12 cellular contexts compared by ENCODE assay signal in the genomic region with DNA sequence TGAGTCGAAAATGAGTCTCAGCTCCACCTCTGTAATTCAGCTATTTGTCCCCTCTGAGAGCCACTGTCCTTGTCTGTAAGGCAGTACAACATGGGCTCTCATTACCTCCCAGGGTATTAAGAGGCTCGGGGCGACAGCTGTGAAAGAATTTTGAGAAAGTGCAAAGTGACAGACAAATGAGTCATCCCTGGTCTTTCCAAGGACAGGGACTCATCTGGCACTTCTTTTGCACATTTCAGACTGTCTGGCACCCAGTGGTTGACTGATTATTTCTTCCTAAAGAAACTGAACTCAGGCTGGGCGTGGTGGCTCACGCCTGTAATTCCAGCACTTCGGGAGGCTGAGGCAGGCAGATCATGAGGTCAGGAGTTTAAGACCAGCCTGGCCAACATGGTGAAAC.
DNase-seq lines count a peak whose midpoint lies in the region; ATAC-seq, FAIRE-seq and TF ChIP-seq lines count a peak whose summit lies in the region.
"Had no signal": no experiment of that assay in that cellular context is flagged by ENCODE, and none has a peak within 500 bp of the region (broad histone marks: within the 10 kb centered on the region; RNA-seq: fewer than 3 reads in every experiment).

No MANE protein-coding gene starts in this region.

- no peaks in the 10 kb centered on the region for H3K9me3 Mint-ChIP-seq in stimulated activated naive CD8-positive, alpha-beta T cell treated with anti-CD3 and anti-CD28 coated beads, Interleukin-15, amount 100 ng/mL, for 72 hours
- no peaks in the 10 kb centered on the region for H3K9me3 Mint-ChIP-seq in T-helper 2 cell treated with Interferon-gamma antibody and Interleukin-4, amounts not matched to agents 5 μg/mL and 100 μg/mL, for 36 hours
- H3K9me3 Mint-ChIP-seq: activated T-helper 1 cell treated with anti-CD3 and anti-CD28 coated beads, Interleukin-12 subunit alpha, Interleukin-12 subunit beta, Interleukin-2, Interleukin-4 antibody, amounts not matched to agents 30 ng/mL and 10 ng/mL and 1 ng/mL, durations not matched to agents 14 hours and 24 hours and 36 hours had no signal

- H3K36me3 Mint-ChIP-seq in T-helper 2 cell treated with Interferon-gamma antibody and Interleukin-4, amounts not matched to agents 5 μg/mL and 100 μg/mL, for 36 hours (ENCODE audit: low read depth), result no peaks in the 10 kb centered on the region

- no peaks in the 10 kb centered on the region for H3K27me3 Mint-ChIP-seq in stimulated activated naive CD8-positive, alpha-beta T cell treated with anti-CD3 and anti-CD28 coated beads, Interleukin-15, amount 100 ng/mL, for 72 hours
- H3K27me3 Mint-ChIP-seq in T-helper 2 cell treated with Interferon-gamma antibody and Interleukin-4, amounts not matched to agents 5 μg/mL and 100 μg/mL, for 36 hours (ENCODE audit: low read depth), result no peaks in the 10 kb centered on the region

- peaks cover 40% of the 10 kb centered on the region for H3K4me1 Mint-ChIP-seq in stimulated activated naive CD8-positive, alpha-beta T cell treated with anti-CD3 and anti-CD28 coated beads, Interleukin-15, amount 100 ng/mL, for 72 hours
- H3K4me1 Mint-ChIP-seq in T-helper 2 cell treated with Interferon-gamma antibody and Interleukin-4, amounts not matched to agents 5 μg/mL and 100 μg/mL, for 36 hours (ENCODE audit: low read depth), result peaks cover 5% of the 10 kb centered on the region

- H3K27ac ChIP-seq in foreskin keratinocyte, result no peak overlapping the region

- no peak overlapping the region for H3K27ac Mint-ChIP-seq in stimulated activated naive CD8-positive, alpha-beta T cell treated with anti-CD3 and anti-CD28 coated beads, Interleukin-15, amount 100 ng/mL, for 72 hours
- H3K27ac Mint-ChIP-seq in T-helper 2 cell treated with Interferon-gamma antibody and Interleukin-4, amounts not matched to agents 5 μg/mL and 100 μg/mL, for 36 hours, result no peak overlapping the region
- H3K27ac Mint-ChIP-seq: activated T-helper 1 cell treated with anti-CD3 and anti-CD28 coated beads, Interleukin-12 subunit alpha, Interleukin-12 subunit beta, Interleukin-2, Interleukin-4 antibody, amounts not matched to agents 30 ng/mL and 10 ng/mL and 1 ng/mL, durations not matched to agents 14 hours and 24 hours and 36 hours had no signal

- H3K27me3 ChIP-seq in foreskin keratinocyte, result no peaks in the 10 kb centered on the region

- peak; percentile 83 for ATAC-seq in stimulated activated naive CD8-positive, alpha-beta T cell treated with anti-CD3 and anti-CD28 coated beads, Interleukin-15, Interleukin-2, amounts not matched to agents 100 U/mL and 50 U/mL, for 24 hours
- ATAC-seq in stimulated activated naive CD8-positive, alpha-beta T cell treated with anti-CD3 and anti-CD28 coated beads, Interleukin-15, amount 100 ng/mL, for 72 hours, result no peak
- ATAC-seq in foreskin keratinocyte, result peak; percentile 32

- no peak for FAIRE-seq in urothelium cell line (lab: Jason Lieb, UNC)

- TF ChIP-seq CTCF in foreskin keratinocyte (conservative IDR thresholded peaks at IDR 0.05), result no peak

- H3K4me1 ChIP-seq in foreskin keratinocyte, result peaks cover 25% of the 10 kb centered on the region

- peak; percentile 26 for DNase-seq in stimulated activated naive CD8-positive, alpha-beta T cell treated with anti-CD3 and anti-CD28 coated beads, Interleukin-15, Interleukin-2, amounts not matched to agents 100 U/mL and 50 U/mL, for 24 hours
- DNase-seq in stimulated activated naive CD8-positive, alpha-beta T cell treated with anti-CD3 and anti-CD28 coated beads, Interleukin-15, amount 100 ng/mL, for 72 hours, result no peak
- DNase-seq in NCI-H69 (lab: John Stamatoyannopoulos, UW) (peak; percentile 28), foreskin keratinocyte (no peak), urothelium cell line (ENCODE audit: low spot score) (peak; percentile 37), NCI-H2196 (lab: John Stamatoyannopoulos, UW; ENCODE audit: unreplicated experiment) (no peak), NCI-H187 (lab: John Stamatoyannopoulos, UW) (no peak)
- DNase-seq in T-helper 2 cell treated with Interferon-gamma antibody and Interleukin-4, amounts not matched to agents 5 μg/mL and 100 μg/mL, for 36 hours (ENCODE audit: low spot score), result no peak
- DNase-seq: kidney glomerular epithelial cell; NCI-H1105; stimulated activated naive CD4-positive, alpha-beta T cell treated with Interleukin-2 at 50 U/mL for 16 hours had no signal

- H3K4me3 Mint-ChIP-seq in stimulated activated naive CD8-positive, alpha-beta T cell treated with anti-CD3 and anti-CD28 coated beads, Interleukin-15, amount 100 ng/mL, for 72 hours, result no peak overlapping the region
- no peak overlapping the region for H3K4me3 Mint-ChIP-seq in T-helper 2 cell treated with Interferon-gamma antibody and Interleukin-4, amounts not matched to agents 5 μg/mL and 100 μg/mL, for 36 hours
- H3K4me3 Mint-ChIP-seq: activated T-helper 1 cell treated with anti-CD3 and anti-CD28 coated beads, Interleukin-12 subunit alpha, Interleukin-12 subunit beta, Interleukin-2, Interleukin-4 antibody, amounts not matched to agents 30 ng/mL and 10 ng/mL and 1 ng/mL, durations not matched to agents 14 hours and 24 hours and 36 hours had no signal

Comparison
In these comparisons a context has a peak if more than half of its experiments do, and no peak if none do; other contexts are left out.
1. DNase-seq: peak in stimulated activated naive CD8-positive, alpha-beta T cell treated with anti-CD3 and anti-CD28 coated beads, Interleukin-15, Interleukin-2, amounts not matched to agents 100 U/mL and 50 U/mL, for 24 hours (single experiment), NCI-H69 (single experiment) and urothelium cell line (single experiment); none in stimulated activated naive CD8-positive, alpha-beta T cell treated with anti-CD3 and anti-CD28 coated beads, Interleukin-15, amount 100 ng/mL, for 72 hours (0 of 2), foreskin keratinocyte (0 of 2), T-helper 2 cell treated with Interferon-gamma antibody and Interleukin-4, amounts not matched to agents 5 μg/mL and 100 μg/mL, for 36 hours (single experiment), NCI-H2196 (single experiment) and NCI-H187 (0 of 2).